In genomic region chr1:33875857-33876256, GRCh38 we compare ENCODE assay signal across 26 cellular contexts. TPM values are rescaled to one million over a fixed set of nuclear protein-coding genes. Genes with fewer than 3 reads are reported as not detected.
DNase-seq lines count a peak whose midpoint lies in the region; ATAC-seq and TF ChIP-seq lines count a peak whose summit lies in the region.
"Had no signal": no experiment of that assay in that cellular context is flagged by ENCODE, and none has a peak within 500 bp of the region (broad histone marks: within the 10 kb centered on the region; RNA-seq: fewer than 3 reads in every experiment).

No MANE protein-coding gene starts in this region.

- H3K4me1 Mint-ChIP-seq in endodermal cell (peaks cover 9% of the 10 kb centered on the region), immature natural killer cell (peaks cover 11 to 24% of the 10 kb centered on the region in 2 donors)
- H3K4me1 Mint-ChIP-seq: IgD-negative memory B cell had no signal

- H3K36me3 ChIP-seq in SK-N-SH (replicated peaks in 1 of 2; ENCODE audit: control insufficient read depth in 1 of 2, insufficient read depth in 2 of 2, low read length in 1 of 2) (no peaks in the 10 kb centered on the region), endodermal cell (ENCODE audit: control insufficient read depth, insufficient read depth, low read length) (no peaks in the 10 kb centered on the region)
- H3K36me3 ChIP-seq: BLaER1 treated with 17β-estradiol and CSF1 and Interleukin-3, amounts not matched to agents 10 nM and 100 nM; MG63; neutrophil; tibial artery had no signal

- no peaks in the 10 kb centered on the region for H4K20me1 ChIP-seq in SK-N-SH (ENCODE audit: insufficient read depth)
- H4K20me1 ChIP-seq: BLaER1 treated with 17β-estradiol and CSF1 and Interleukin-3, amounts not matched to agents 10 nM and 100 nM had no signal

- no peak overlapping the region for H3K27ac Mint-ChIP-seq in endodermal cell
- H3K27ac Mint-ChIP-seq in immature natural killer cell, result no peak overlapping the region
- H3K27ac Mint-ChIP-seq: activated CD4-positive, alpha-beta memory T cell treated with anti-CD3 and anti-CD28 coated beads for 36 hours; IgD-negative memory B cell had no signal

- H3K79me2 ChIP-seq in SK-N-SH (ENCODE audit: insufficient read depth), result no peaks in the 10 kb centered on the region

- 33% methylated on average over 3 of the region's 3 CpGs for WGBS in SK-N-SH (ENCODE audit: low lambda C conversion rate)
- WGBS in endodermal cell (ENCODE audit: insufficient coverage in 1 of 2, insufficient read length in 1 of 2), 2 experiments, result 88 to 100% methylated on average over 3 of the region's 3 CpGs

- TF ChIP-seq RAD21 in SK-N-SH (IDR thresholded peaks at IDR 0.05; ENCODE audit: low read length), result peak; percentile 43

- H2AFZ ChIP-seq in SK-N-SH (ENCODE audit: low read depth), result no peak overlapping the region

- peaks cover 21% of the 10 kb centered on the region for H3K27me3 Mint-ChIP-seq in endodermal cell (ENCODE audit: insufficient read depth)
- peaks cover 0 to 4% (median 3%) of the 10 kb centered on the region in 3 donors for H3K27me3 Mint-ChIP-seq in immature natural killer cell (ENCODE audit: low read depth in 3 of 3)
- H3K27me3 Mint-ChIP-seq: brain had no signal

- no peaks in the 10 kb centered on the region for H3K27me3 ChIP-seq in SK-N-SH (ENCODE audit: insufficient read depth)
- H3K27me3 ChIP-seq in endodermal cell (ENCODE audit: control insufficient read depth, insufficient read depth, low read length, poor library complexity, severe bottlenecking), result no peaks in the 10 kb centered on the region
- H3K27me3 ChIP-seq: BLaER1 treated with 17β-estradiol and CSF1 and Interleukin-3, amounts not matched to agents 10 nM and 100 nM; MG63; neutrophil; tibial artery had no signal

- CTCF ChIA-PET in SK-N-SH (lab: Yijun Ruan, JAX), result interaction anchor here (1.2 to 1.3 kb wide), 2 partner anchors 243 to 287 kb away, joined by 3 to 4 read pairs; no protein-coding TSS in a partner anchor

- H3K9me2 ChIP-seq in SK-N-SH, result no peaks in the 10 kb centered on the region

- H3K4me2 ChIP-seq in SK-N-SH, result no peak overlapping the region
- H3K4me2 ChIP-seq: BLaER1 treated with 17β-estradiol and CSF1 and Interleukin-3, amounts not matched to agents 10 nM and 100 nM had no signal

- H3K36me3 Mint-ChIP-seq in endodermal cell (ENCODE audit: low read depth) (peaks cover 2% of the 10 kb centered on the region), immature natural killer cell (no peaks in the 10 kb centered on the region)
- H3K36me3 Mint-ChIP-seq: activated CD4-positive, alpha-beta memory T cell treated with anti-CD3 and anti-CD28 coated beads for 36 hours; brain; IgD-negative memory B cell had no signal

- H3K9me3 ChIP-seq in SK-N-SH (no peaks in the 10 kb centered on the region), endodermal cell (ENCODE audit: control insufficient read depth, low read length) (peaks cover 12% of the 10 kb centered on the region)
- H3K9me3 ChIP-seq: MG63, neutrophil, tibial artery had no signal

- ATAC-seq in SK-N-SH treated with all-trans-retinoic acid at 6 μM for 48 hours (no peak), omental fat pad (ENCODE audit: low FRiP score) (no peak)

- H3K9me3 Mint-ChIP-seq in endodermal cell (peaks cover 7% of the 10 kb centered on the region), immature natural killer cell (peaks cover 0 to 3% (median 0%) of the 10 kb centered on the region in 6 donors)
- H3K9me3 Mint-ChIP-seq: activated CD4-positive, alpha-beta memory T cell treated with anti-CD3 and anti-CD28 coated beads for 36 hours; IgD-negative memory B cell had no signal

- TF ChIP-seq EP300 in SK-N-SH (IDR thresholded peaks at IDR 0.05; ENCODE audit: borderline replicate concordance in 1 of 2, low read depth in 1 of 2, low read length in 1 of 2), result no peak

- H3K4me1 ChIP-seq in SK-N-SH (ENCODE audit: control insufficient read depth in 1 of 2, insufficient read depth in 2 of 2, low read depth in 1 of 2, low read length in 1 of 2) (peaks cover 0 to 13% of the 10 kb centered on the region in 2 experiments; a peak in 1 of 4 replicates), endodermal cell (ENCODE audit: control insufficient read depth, insufficient read depth, low read length) (no peaks in the 10 kb centered on the region)
- H3K4me1 ChIP-seq: BLaER1 treated with 17β-estradiol and CSF1 and Interleukin-3, amounts not matched to agents 10 nM and 100 nM had no signal

- no peak overlapping the region for H3K4me3 Mint-ChIP-seq in endodermal cell
- no peak overlapping the region for H3K4me3 Mint-ChIP-seq in immature natural killer cell
- H3K4me3 Mint-ChIP-seq: activated CD4-positive, alpha-beta memory T cell treated with anti-CD3 and anti-CD28 coated beads for 36 hours; brain; IgD-negative memory B cell had no signal

- no peak overlapping the region for H3K4me3 ChIP-seq in SK-N-SH (ENCODE audit: low read depth in 2 of 2, low read length in 1 of 2)
- no peak overlapping the region for H3K4me3 ChIP-seq in endodermal cell (ENCODE audit: low read length)
- H3K4me3 ChIP-seq: BLaER1 treated with 17β-estradiol and CSF1 and Interleukin-3, amounts not matched to agents 10 nM and 100 nM; lung; MG63; tibial artery had no signal

- DNase-seq in SK-N-SH, result no peak
- peak; percentile 14 for DNase-seq in HCEC 1CT
- DNase-seq in endodermal cell, result no peak
- DNase-seq in pons (ENCODE audit: low spot score), result peak; percentile 37
- DNase-seq in omental fat pad (ENCODE audit: low spot score), result no peak
- DNase-seq in NCI-H2081 (lab: John Stamatoyannopoulos, UW), result no peak
- DNase-seq in immature natural killer cell, result no peak
- DNase-seq: 8988T; activated CD4-positive, alpha-beta memory T cell treated with anti-CD3 and anti-CD28 coated beads for 36 hours; activated CD4-positive, CD25-positive, alpha-beta regulatory T cell; activated effector memory CD4-positive, alpha-beta T cell treated with Interleukin-2 at 50 U/mL for 16 hours; Calu3; MG63; NCI-H1417 treated with DMSO at 0.1 percent for 48 hours; NCI-H510A treated with DMSO at 0.1 percent for 48 hours; RPMI8226; small intestine; stimulated activated naive CD4-positive, alpha-beta T cell; T-helper 9 cell; tibial artery had no signal

- H3K9ac ChIP-seq in SK-N-SH, result no peak overlapping the region
- no peak overlapping the region for H3K9ac ChIP-seq in endodermal cell (ENCODE audit: extremely low read depth, low read length, poor library complexity, severe bottlenecking)
- H3K9ac ChIP-seq: BLaER1 treated with 17β-estradiol and CSF1 and Interleukin-3, amounts not matched to agents 10 nM and 100 nM had no signal

- no peaks in the 10 kb centered on the region for H3F3A ChIP-seq in SK-N-SH (replicated peaks; ENCODE audit: insufficient read depth)

- POLR2A ChIA-PET in SK-N-SH (lab: Yijun Ruan, JAX), result no interaction called here

- no peak overlapping the region for H3K27ac ChIP-seq in SK-N-SH (ENCODE audit: low read depth in 2 of 2, low read length in 1 of 2)
- H3K27ac ChIP-seq in endodermal cell (ENCODE audit: low read depth, low read length), result no peak overlapping the region
- H3K27ac ChIP-seq: BLaER1 treated with 17β-estradiol and CSF1 and Interleukin-3, amounts not matched to agents 10 nM and 100 nM; neutrophil; tibial artery had no signal

- TF ChIP-seq CTCF in SK-N-SH (IDR thresholded peaks at IDR 0.05) (no peak), endodermal cell (conservative IDR thresholded peaks at IDR 0.05) (peak; percentile 49), omental fat pad (IDR thresholded peaks at IDR 0.05) (no peak)

TF ChIP-seq in SK-N-SH, 30 proteins besides CTCF, POLR2A, EP300 and RAD21 (continues in another document):
- TF ChIP-seq POLR2AphosphoS5 (IDR thresholded peaks at IDR 0.05; ENCODE audit: low read depth, low read length) (no peak), MXI1 (IDR thresholded peaks at IDR 0.05; ENCODE audit: low read depth, low read length) (no peak)

TF ChIP-seq in SK-N-SH treated with all-trans-retinoic acid at 6 μM for 48 hours, 23 proteins besides CTCF, POLR2A, EP300 and RAD21:
- TF ChIP-seq PATZ1 (CRISPR knock-in tag; IDR thresholded peaks at IDR 0.05; ENCODE audit: borderline replicate concordance), result no peak

RNA-seq across cellular contexts. Expression of gene HMGB4, which starts 12.0 kb away (rescaled TPM):
- polyA plus RNA-seq in SK-N-SH (2012; rRNA removed) (not detected in 2 replicates), immature natural killer cell (not detected)
- not detected in 2 replicates for polyA plus RNA-seq in SK-N-SH (2012; cell fraction: cytosol; rRNA removed)
- polyA plus RNA-seq in SK-N-SH (2012; cell fraction: nucleus; rRNA removed), result not detected in 2 replicates
- total RNA-seq in endodermal cell (not detected), omental fat pad (not detected)
- not detected for polyA plus RNA-seq in endodermal cell (2013, experiment 1 of 2)
- not detected for polyA plus RNA-seq in endodermal cell (2013, experiment 2 of 2)
- total RNA-seq: activated CD4-positive, alpha-beta memory T cell treated with anti-CD3 and anti-CD28 coated beads for 36 hours; Calu3; lung had no signal
- polyA plus RNA-seq: IgD-negative memory B cell, lung, small intestine had no signal

Comparison
In these comparisons a context has a peak if more than half of its experiments do, and no peak if none do; other contexts are left out.
1. DNase-seq: peak in HCEC 1CT (single experiment) and pons (single experiment); none in SK-N-SH (single experiment), endodermal cell (single experiment), omental fat pad (single experiment), NCI-H2081 (0 of 2) and immature natural killer cell (0 of 3).